In genomic region chr19:32653626-32653968, GRCh38 we compare ENCODE assay signal across 16 cellular contexts. TPM values are rescaled to one million over a fixed set of nuclear protein-coding genes. Genes with fewer than 3 reads are reported as not detected.
DNase-seq lines count a peak whose midpoint lies in the region; ATAC-seq and TF ChIP-seq lines count a peak whose summit lies in the region.
"Had no signal": no experiment of that assay in that cellular context is flagged by ENCODE, and none has a peak within 500 bp of the region (broad histone marks: within the 10 kb centered on the region; RNA-seq: fewer than 3 reads in every experiment).

No MANE protein-coding gene starts in this region.

- TF ChIP-seq CTCF in natural killer cell (IDR thresholded peaks at IDR 0.05) (no peak), body of pancreas (IDR thresholded peaks at IDR 0.05) (no peak), mesothelial cell of epicardium (IDR thresholded peaks at IDR 0.05; ENCODE audit: unreplicated experiment) (no peak), type B pancreatic cell (conservative IDR thresholded peaks at IDR 0.05) (no peak)

- no peak for TF ChIP-seq POLR2A in body of pancreas (IDR thresholded peaks at IDR 0.05)

- no peaks in the 10 kb centered on the region for H3K9me3 Mint-ChIP-seq in natural killer cell treated with Interleukin-12 subunit alpha and Interleukin-12 subunit beta and Interleukin-15 and Interleukin-18, amount 100 ng/mL, for 72 hours
- H3K9me3 Mint-ChIP-seq in natural killer cell (no peaks in the 10 kb centered on the region), mesothelial cell of epicardium (no peaks in the 10 kb centered on the region), type B pancreatic cell (no peaks in the 10 kb centered on the region)
- H3K9me3 Mint-ChIP-seq: CD8-positive, alpha-beta memory T cell had no signal

- no peaks in the 10 kb centered on the region for H3K27me3 Mint-ChIP-seq in natural killer cell treated with Interleukin-12 subunit alpha and Interleukin-12 subunit beta and Interleukin-15 and Interleukin-18, amount 100 ng/mL, for 72 hours
- no peaks in the 10 kb centered on the region for H3K27me3 Mint-ChIP-seq in natural killer cell (ENCODE audit: low read depth in 2 of 2)
- no peaks in the 10 kb centered on the region for H3K27me3 Mint-ChIP-seq in mesothelial cell of epicardium (ENCODE audit: low read depth)
- H3K27me3 Mint-ChIP-seq in type B pancreatic cell = no peaks in the 10 kb centered on the region
- H3K27me3 Mint-ChIP-seq: CD8-positive, alpha-beta memory T cell had no signal

- no peaks in the 10 kb centered on the region for H3K9me3 ChIP-seq in body of pancreas

- no peaks in the 10 kb centered on the region for H3K36me3 Mint-ChIP-seq in natural killer cell treated with Interleukin-12 subunit alpha and Interleukin-12 subunit beta and Interleukin-15 and Interleukin-18, amount 100 ng/mL, for 72 hours
- H3K36me3 Mint-ChIP-seq in natural killer cell (no peaks in the 10 kb centered on the region), mesothelial cell of epicardium (peaks cover 17% of the 10 kb centered on the region), type B pancreatic cell (peaks cover 8% of the 10 kb centered on the region)

- peak overlapping the region in 3 of 4 donors; percentile 25 to 51 (median 44) for H3K27ac ChIP-seq in body of pancreas

- intact Hi-C loops in natural killer cell (cut with micrococcal nuclease) (no loop called here), body of pancreas (cut with DNase I) (no loop called here)

- 75 to 81% methylated on average over 8 to 14 of the region's 16 CpGs for WGBS in body of pancreas, 2 donors

- peaks cover 0 to 3% of the 10 kb centered on the region in 2 donors for H3K36me3 ChIP-seq in body of pancreas (replicated peaks in 1 of 2; ENCODE audit: insufficient read depth in 1 of 2, low read depth in 2 of 2)

- peaks cover 18% of the 10 kb centered on the region for H3K4me1 ChIP-seq in body of pancreas

- no peak overlapping the region for H3K4me3 Mint-ChIP-seq in natural killer cell treated with Interleukin-12 subunit alpha and Interleukin-12 subunit beta and Interleukin-15 and Interleukin-18, amount 100 ng/mL, for 72 hours
- H3K4me3 Mint-ChIP-seq in natural killer cell = no peak overlapping the region
- no peak overlapping the region for H3K4me3 Mint-ChIP-seq in mesothelial cell of epicardium
- peak overlapping the region; percentile 28 for H3K4me3 Mint-ChIP-seq in type B pancreatic cell
- H3K4me3 Mint-ChIP-seq: CD8-positive, alpha-beta memory T cell had no signal

- H3K27me3 ChIP-seq in body of pancreas = no peaks in the 10 kb centered on the region

- no peak overlapping the region for H3K4me3 ChIP-seq in body of pancreas

- no peak overlapping the region for H3K27ac Mint-ChIP-seq in natural killer cell treated with Interleukin-12 subunit alpha and Interleukin-12 subunit beta and Interleukin-15 and Interleukin-18, amount 100 ng/mL, for 72 hours
- H3K27ac Mint-ChIP-seq in natural killer cell (no peak overlapping the region), mesothelial cell of epicardium (peak overlapping the region; percentile 82), type B pancreatic cell (no peak overlapping the region)
- H3K27ac Mint-ChIP-seq: CD8-positive, alpha-beta memory T cell had no signal

- peak; percentile 6 for DNase-seq in natural killer cell treated with Interleukin-12 subunit alpha and Interleukin-12 subunit beta and Interleukin-15 and Interleukin-18, amount 100 ng/mL, for 72 hours (ENCODE audit: low spot score)
- DNase-seq in natural killer cell = no peak
- no peak for DNase-seq in body of pancreas
- DNase-seq in mesothelial cell of epicardium (ENCODE audit: low spot score in 2 of 2, unreplicated experiment in 2 of 2) = no peak
- no peak for DNase-seq in type B pancreatic cell (ENCODE audit: extremely low spot score, unreplicated experiment)
- DNase-seq in kidney tubule cell (ENCODE audit: low spot score) = no peak
- DNase-seq in NCI-H524 treated with DMSO at 0.1 percent for 48 hours (lab: John Stamatoyannopoulos, UW) = no peak
- DNase-seq in HPDE6-E6E7 (ENCODE audit: extremely low spot score) = no peak
- DNase-seq: AML-193; CD8-positive, alpha-beta memory T cell; KBM-7; NCI-H1694 treated with DMSO at 0.1 percent for 48 hours; NCI-H2081 treated with DMSO at 0.1 percent for 48 hours; NCI-H2171 treated with DMSO at 0.1 percent for 48 hours; SHP77 had no signal

- ATAC-seq in natural killer cell treated with Interleukin-12 subunit alpha and Interleukin-12 subunit beta and Interleukin-15 and Interleukin-18, amount 100 ng/mL, for 72 hours = no peak
- ATAC-seq in natural killer cell (no peak), body of pancreas (no peak)
- ATAC-seq: HepG2 had no signal

- no peaks in the 10 kb centered on the region for H3K4me1 Mint-ChIP-seq in natural killer cell treated with Interleukin-12 subunit alpha and Interleukin-12 subunit beta and Interleukin-15 and Interleukin-18, amount 100 ng/mL, for 72 hours (ENCODE audit: low read depth in 2 of 2)
- H3K4me1 Mint-ChIP-seq in natural killer cell (no peaks in the 10 kb centered on the region), mesothelial cell of epicardium (peaks cover 15% of the 10 kb centered on the region), type B pancreatic cell (ENCODE audit: unreplicated experiment) (peaks cover 6% of the 10 kb centered on the region)

RNA-seq across cellular contexts. Expression of gene ANKRD27, which starts 21.4 kb away (rescaled TPM):
- total RNA-seq in natural killer cell treated with Interleukin-12 subunit alpha and Interleukin-12 subunit beta and Interleukin-15 and Interleukin-18, amount 100 ng/mL, for 72 hours = 10 to 100 TPM; 47.3 to 55.6 TPM
- total RNA-seq in natural killer cell = 10 to 100 TPM; 35.8 to 47.1 (median 40.8) TPM
- 10 to 100 TPM in 1 of 2 donors, 1 to 10 TPM in 1; 9.6 to 16.2 TPM for total RNA-seq in body of pancreas
- 30.9 to 33.3 TPM (median 31.8 TPM) in 3 replicates for total RNA-seq in mesothelial cell of epicardium
- 37.0 and 40.2 TPM in 2 replicates for total RNA-seq in type B pancreatic cell (ENCODE audit: low replicate concordance)

RNA-seq across cellular contexts. Expression of gene RGS9BP, which starts 22.1 kb away (rescaled TPM):
- total RNA-seq in natural killer cell treated with Interleukin-12 subunit alpha and Interleukin-12 subunit beta and Interleukin-15 and Interleukin-18, amount 100 ng/mL, for 72 hours = under 1 TPM in 1 of 2 donors, not detected in 1; 0.20 TPM
- total RNA-seq in natural killer cell = under 1 TPM; 0.12 to 0.41 (median 0.40) TPM
- total RNA-seq in body of pancreas = not detected
- 0.11 to 0.38 TPM (median 0.29 TPM) in 3 replicates for total RNA-seq in mesothelial cell of epicardium
- total RNA-seq in type B pancreatic cell (ENCODE audit: low replicate concordance) = 1.4 TPM in 2 replicates
- total RNA-seq: HepG2 had no signal

RNA-seq across cellular contexts. Expression of gene NUDT19, which starts 38.0 kb away (rescaled TPM):
- 10 to 100 TPM; 19.6 to 21.7 TPM for total RNA-seq in natural killer cell treated with Interleukin-12 subunit alpha and Interleukin-12 subunit beta and Interleukin-15 and Interleukin-18, amount 100 ng/mL, for 72 hours
- total RNA-seq in natural killer cell = 1 to 10 TPM; 6.4 to 9.6 (median 8.2) TPM
- total RNA-seq in body of pancreas = 1 to 10 TPM; 2.3 to 3.9 TPM
- 13.3 to 14.2 TPM (median 14.0 TPM) in 3 replicates for total RNA-seq in mesothelial cell of epicardium
- 10.8 and 17.1 TPM in 2 replicates for total RNA-seq in type B pancreatic cell (ENCODE audit: low replicate concordance)
